In genomic region chr18:37231251-37231650, GRCh38 we compare ENCODE assay signal across 1 cellular context.
TF ChIP-seq lines count a peak whose summit lies in the region.

No MANE protein-coding gene starts in this region.

TF ChIP-seq in SK-N-SH treated with all-trans-retinoic acid at 6 μM for 48 hours, 23 proteins besides CTCF, POLR2A, EP300 and RAD21 (continued from another document):
- TF ChIP-seq PPARA (CRISPR knock-in tag; IDR thresholded peaks at IDR 0.05; ENCODE audit: borderline replicate concordance): no peak
- no peak for TF ChIP-seq CSDC2 (CRISPR knock-in tag; IDR thresholded peaks at IDR 0.05)
- TF ChIP-seq, protein P1, sequence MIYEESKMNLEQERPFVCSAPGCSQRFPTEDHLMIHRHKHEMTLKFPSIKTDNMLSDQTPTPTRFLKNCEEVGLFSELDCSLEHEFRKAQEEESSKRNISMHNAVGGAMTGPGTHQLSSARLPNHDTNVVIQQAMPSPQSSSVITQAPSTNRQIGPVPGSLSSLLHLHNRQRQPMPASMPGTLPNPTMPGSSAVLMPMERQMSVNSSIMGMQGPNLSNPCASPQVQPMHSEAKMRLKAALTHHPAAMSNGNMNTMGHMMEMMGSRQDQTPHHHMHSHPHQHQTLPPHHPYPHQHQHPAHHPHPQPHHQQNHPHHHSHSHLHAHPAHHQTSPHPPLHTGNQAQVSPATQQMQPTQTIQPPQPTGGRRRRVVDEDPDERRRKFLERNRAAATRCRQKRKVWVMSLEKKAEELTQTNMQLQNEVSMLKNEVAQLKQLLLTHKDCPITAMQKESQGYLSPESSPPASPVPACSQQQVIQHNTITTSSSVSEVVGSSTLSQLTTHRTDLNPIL (CRISPR knock-in tag; IDR thresholded peaks at IDR 0.05; ENCODE audit: low read depth): no peak
